ENCODE assay signal across 8 cellular contexts in genomic region chr10:75395171-75395954, GRCh38. TPM values are rescaled to one million over a fixed set of nuclear protein-coding genes. Genes with fewer than 3 reads are reported as not detected.
A peak's percentile ranks its signal among the peaks of the same experiment; 100 is the strongest.
DNase-seq lines count a peak whose midpoint lies in the region; ATAC-seq and TF ChIP-seq lines count a peak whose summit lies in the region.

No MANE protein-coding gene starts in this region.

- H3K9me3 Mint-ChIP-seq in CD14-positive monocyte: peaks cover 0 to 15% (median 5%) of the 10 kb centered on the region in 7 donors

- peak overlapping the region in 2 of 7 donors; percentile 33 to 81 for H3K27ac Mint-ChIP-seq in CD14-positive monocyte

- no peaks in the 10 kb centered on the region for H3K27me3 ChIP-seq in right lobe of liver
- peaks cover 0 to 8% of the 10 kb centered on the region in 2 donors for H3K27me3 ChIP-seq in tibial nerve

- H3K9me3 ChIP-seq in right lobe of liver (no peaks in the 10 kb centered on the region), tibial nerve (no peaks in the 10 kb centered on the region)

- H3K4me3 ChIP-seq in coronary artery (peak overlapping the region; percentile 96), right lobe of liver (peak overlapping the region; percentile 46 to 65 (median 55)), tibial nerve (peak overlapping the region; percentile 23 to 50 (median 40))

- DNase-seq in CD14-positive monocyte (ENCODE audit: low spot score): no peak
- DNase-seq in HK-2 (ENCODE audit: unreplicated experiment): peak; percentile 81
- no peak for DNase-seq in coronary artery (ENCODE audit: low spot score)
- DNase-seq in right lobe of liver: peak in 2 of 3 donors; percentile 63 to 69
- no peak for DNase-seq in tibial nerve (ENCODE audit: low spot score in 2 of 2)
- no peak for DNase-seq in NCI-H748 treated with DMSO at 0.1 percent for 48 hours (lab: John Stamatoyannopoulos, UW)
- DNase-seq in MV-4-11 (lab: John Stamatoyannopoulos, UW): no peak

- H3K4me1 Mint-ChIP-seq in CD14-positive monocyte: peaks cover 29% of the 10 kb centered on the region

- ATAC-seq in right lobe of liver (peak; percentile 39 to 57 (median 48)), HG03354 (IDR thresholded peaks at IDR 0.05; ENCODE audit: poor library complexity, severe bottlenecking, unreplicated experiment) (no peak)

- peak overlapping the region; percentile 67 to 89 for H3K4me3 Mint-ChIP-seq in CD14-positive monocyte

- peaks cover 22 to 27% of the 10 kb centered on the region in 2 donors for H3K36me3 Mint-ChIP-seq in CD14-positive monocyte

- TF ChIP-seq EP300 in tibial nerve (IDR thresholded peaks at IDR 0.05): peak in 1 of 2 donors; percentile 36

- H3K27ac ChIP-seq in coronary artery: peak overlapping the region in 1 of 2 donors; percentile 81
- H3K27ac ChIP-seq in right lobe of liver: peak overlapping the region; percentile 50 to 70 (median 58)
- peak overlapping the region; percentile 83 to 97 (median 94) for H3K27ac ChIP-seq in tibial nerve

- TF ChIP-seq CTCF in CD14-positive monocyte (IDR thresholded peaks at IDR 0.05): peak; percentile 97
- TF ChIP-seq CTCF in coronary artery (IDR thresholded peaks at IDR 0.05): peak; percentile 94
- peak; percentile 66 to 95 (median 80) for TF ChIP-seq CTCF in right lobe of liver (IDR thresholded peaks at IDR 0.05)
- TF ChIP-seq CTCF in tibial nerve (IDR thresholded peaks at IDR 0.05): peak; percentile 84 to 96 (median 95)

- H3K27me3 Mint-ChIP-seq in CD14-positive monocyte (ENCODE audit: low read depth in 3 of 3): peaks cover 39 to 60% (median 53%) of the 10 kb centered on the region in 3 donors

- H3K4me1 ChIP-seq in right lobe of liver (peaks cover 0 to 13% (median 2%) of the 10 kb centered on the region in 4 donors), tibial nerve (peaks cover 0 to 47% (median 0%) of the 10 kb centered on the region in 4 donors)

- TF ChIP-seq POLR2A in right lobe of liver (IDR thresholded peaks at IDR 0.05) (no peak), tibial nerve (IDR thresholded peaks at IDR 0.05) (no peak)

- H3K36me3 ChIP-seq in right lobe of liver (peaks cover 0 to 6% (median 0%) of the 10 kb centered on the region in 4 donors), tibial nerve (peaks cover 0 to 23% (median 0%) of the 10 kb centered on the region in 3 donors)

- 39% methylated on average over 15 of the region's 64 CpGs for WGBS in right lobe of liver (ENCODE audit: insufficient coverage, low coverage, low lambda C conversion rate, missing lambda C conversion rate)
- whole genome bisulfite sequencing in tibial nerve, 2 donors: 23 to 27% methylated on average over 40 to 52 of the region's 64 CpGs

- intact Hi-C loops in CD14-positive monocyte (cut with micrococcal nuclease): loop anchor here (5.0 to 10.0 kb wide), 3 partner anchors 101 to 1152 kb away; no protein-coding TSS in a partner anchor
- intact Hi-C loops in right lobe of liver (cut with DNase I): loop anchor here in 1 of 2 donors (10.0 kb wide), 2 partner anchors 519 to 639 kb away; no protein-coding TSS in a partner anchor

RNA-seq across cellular contexts. Expression of gene ZNF503, which starts 6.2 kb away (rescaled TPM):
- 1 to 10 TPM in 1 of 2 donors, under 1 TPM in 1; 0.65 to 1.3 TPM for polyA plus RNA-seq in CD14-positive monocyte
- 1 to 10 TPM; 2.9 to 7.1 (median 5.4) TPM for total RNA-seq in right lobe of liver
- 10 to 100 TPM in 3 of 4 donors, 1 to 10 TPM in 1; 9.9 to 15.9 (median 12.0) TPM for total RNA-seq in tibial nerve

RNA-seq across cellular contexts. Expression of gene LRMDA, which starts 36.1 kb away (rescaled TPM):
- 10 to 100 TPM; 56.4 to 59.6 TPM for polyA plus RNA-seq in CD14-positive monocyte
- total RNA-seq in right lobe of liver: 10 to 100 TPM in 5 of 6 experiments, 1 to 10 TPM in 1; 9.9 to 19.9 (median 16.3) TPM
- total RNA-seq in tibial nerve: 10 to 100 TPM in 3 of 4 donors, 1 to 10 TPM in 1; 9.8 to 18.6 (median 15.8) TPM

Comparison
In these comparisons a context has a peak if more than half of its experiments do, and no peak if none do; other contexts are left out.
1. DNase-seq: peak in HK-2 (single experiment) and right lobe of liver (2 of 3); none in CD14-positive monocyte (single experiment), coronary artery (single experiment), tibial nerve (0 of 2), NCI-H748 treated with DMSO at 0.1 percent for 48 hours (single experiment) and MV-4-11 (single experiment).
2. H3K4me3 ChIP-seq: peak in every context shown above with its lines; median percentile 96 in coronary artery; 55 in right lobe of liver; 40 in tibial nerve.
3. Peak in every context shown above with its lines, with median percentiles within 50 percentile points of each other: CTCF ChIP-seq.